17 cellular contexts compared by ENCODE assay signal in genomic region chr9:124782661-124783574, GRCh38. TPM values are rescaled to one million over a fixed set of nuclear protein-coding genes. Genes with fewer than 3 reads are reported as not detected.
DNase-seq lines count a peak whose midpoint lies in the region; FAIRE-seq and TF ChIP-seq lines count a peak whose summit lies in the region.
"Had no signal": no experiment of that assay in that cellular context is flagged by ENCODE, and none has a peak within 500 bp of the region (broad histone marks: within the 10 kb centered on the region; RNA-seq: fewer than 3 reads in every experiment).

No MANE protein-coding gene starts in this region.

- H3K27ac ChIP-seq in WERI-Rb-1 (no peak overlapping the region), mesenchymal stem cell (ENCODE audit: low read length, poor library complexity, severe bottlenecking) (no peak overlapping the region), suprapubic skin (peak overlapping the region; percentile 16)
- H3K27ac ChIP-seq: BLaER1 had no signal

- H3K18ac ChIP-seq in mesenchymal stem cell (ENCODE audit: low read depth in 1 of 2, low read length in 2 of 2), result no peak overlapping the region

- H3K4ac ChIP-seq in mesenchymal stem cell (ENCODE audit: low read depth in 1 of 2, low read length in 2 of 2), result no peak overlapping the region

- peaks cover 33% of the 10 kb centered on the region for H3K4me1 ChIP-seq in mesenchymal stem cell (ENCODE audit: control insufficient read depth, insufficient read depth, low read depth, low read length)
- H3K4me1 ChIP-seq in suprapubic skin, result peaks cover 27% of the 10 kb centered on the region

- TF ChIP-seq EP300 in suprapubic skin (IDR thresholded peaks at IDR 0.05), result no peak

- TF ChIP-seq POLR2A in suprapubic skin (IDR thresholded peaks at IDR 0.05) (no peak), GM12892 (IDR thresholded peaks at IDR 0.05; ENCODE audit: low read depth, low read length) (no peak)

- TF ChIP-seq CTCF in GM20000 (IDR thresholded peaks at IDR 0.05; ENCODE audit: extremely low read depth, missing control alignments), result no peak
- TF ChIP-seq CTCF in WERI-Rb-1 (IDR thresholded peaks at IDR 0.05; ENCODE audit: low read depth, low read length), result no peak
- no peak for TF ChIP-seq CTCF in suprapubic skin (IDR thresholded peaks at IDR 0.05)

- no peak overlapping the region for H2BK15ac ChIP-seq in mesenchymal stem cell (ENCODE audit: low read depth, poor library complexity, severe bottlenecking)

- H2BK120ac ChIP-seq in mesenchymal stem cell (ENCODE audit: low read depth, low read length), result no peak overlapping the region

- no peak overlapping the region for H3K4me2 ChIP-seq in mesenchymal stem cell (ENCODE audit: low read length, poor library complexity, severe bottlenecking)
- H3K4me2 ChIP-seq: SK-N-SH had no signal

- no peak overlapping the region for H2BK12ac ChIP-seq in mesenchymal stem cell (ENCODE audit: low read length in 2 of 2)

- H2AK5ac ChIP-seq in mesenchymal stem cell (ENCODE audit: low read length, severe bottlenecking), result peak overlapping the region; percentile 5

- H3K27me3 ChIP-seq in WERI-Rb-1 (ENCODE audit: insufficient read depth, low read depth, severe bottlenecking) (no peaks in the 10 kb centered on the region), mesenchymal stem cell (ENCODE audit: control insufficient read depth in 1 of 2, insufficient read depth in 1 of 2, low read length in 2 of 2) (no peaks in the 10 kb centered on the region), suprapubic skin (no peaks in the 10 kb centered on the region)

- peaks cover 14% of the 10 kb centered on the region for H3K79me1 ChIP-seq in mesenchymal stem cell (replicated peaks; ENCODE audit: low read length, poor library complexity, severe bottlenecking)

- H2AFZ ChIP-seq in mesenchymal stem cell (ENCODE audit: low read depth, low read length), result no peak overlapping the region

- H3K9ac ChIP-seq in mesenchymal stem cell (ENCODE audit: low read length), result peak overlapping the region; percentile 41
- H3K9ac ChIP-seq: BLaER1, SK-N-SH had no signal

- WGBS in mesenchymal stem cell, result 88% methylated on average over 7 of the region's 13 CpGs
- 79% methylated on average over 13 of the region's 13 CpGs for WGBS in suprapubic skin

- no peak overlapping the region for H4K91ac ChIP-seq in mesenchymal stem cell (ENCODE audit: low read length)

- DNase-seq in GM20000 (ENCODE audit: low spot score), result peak; percentile 6
- peak; percentile 8 for DNase-seq in WERI-Rb-1
- DNase-seq in mesenchymal stem cell, result no peak
- peak; percentile 56 to 67 for DNase-seq in suprapubic skin (ENCODE audit: low spot score in 2 of 2)
- no peak for DNase-seq in GM12892 (ENCODE audit: insufficient read length)
- no peak for DNase-seq in HT-29 (ENCODE audit: low spot score)
- no peak for DNase-seq in cerebellar cortex (ENCODE audit: low spot score)
- DNase-seq: activated CD4-positive, alpha-beta T cell treated with anti-CD3 and anti-CD28 coated beads, Interleukin-2, amount 50 U/mL, for 4 hours; activated gamma-delta T cell treated with Interleukin-2 at 50 U/mL for 16 hours; left colon; natural killer cell; NCI-H1092; NCI-H345; SK-N-SH had no signal

- H3K23ac ChIP-seq in mesenchymal stem cell (ENCODE audit: low read length in 2 of 2), result no peak overlapping the region

- no peaks in the 10 kb centered on the region for H3K9me3 ChIP-seq in WERI-Rb-1 (ENCODE audit: severe bottlenecking)
- H3K9me3 ChIP-seq in mesenchymal stem cell (ENCODE audit: control insufficient read depth, low read length), result no peaks in the 10 kb centered on the region
- H3K9me3 ChIP-seq in suprapubic skin, result no peaks in the 10 kb centered on the region
- H3K9me3 ChIP-seq: BLaER1, SK-N-SH had no signal

- H3K4me3 ChIP-seq in WERI-Rb-1 (ENCODE audit: low read depth, low read length) (no peak overlapping the region), mesenchymal stem cell (ENCODE audit: insufficient read depth in 1 of 2, low read depth in 1 of 2, low read length in 2 of 2) (no peak overlapping the region), suprapubic skin (no peak overlapping the region)
- H3K4me3 ChIP-seq: BLaER1, K562 had no signal

- H3K14ac ChIP-seq in mesenchymal stem cell (ENCODE audit: low read length in 2 of 2), result peak overlapping the region in 1 of 2 experiments; percentile 49

- H3K36me3 ChIP-seq in WERI-Rb-1, result peaks cover 8% of the 10 kb centered on the region
- H3K36me3 ChIP-seq in mesenchymal stem cell (ENCODE audit: control insufficient read depth in 1 of 2, insufficient read depth in 2 of 2, low read depth in 1 of 2, low read length in 2 of 2), result peaks cover 7 to 10% of the 10 kb centered on the region in 2 experiments
- peaks cover 4% of the 10 kb centered on the region for H3K36me3 ChIP-seq in suprapubic skin
- H3K36me3 ChIP-seq: BLaER1 had no signal

- no peak for FAIRE-seq in GM12892 (lab: Jason Lieb, UNC)
- FAIRE-seq: K562, urothelium cell line had no signal

- H4K8ac ChIP-seq in mesenchymal stem cell (ENCODE audit: low read length), result no peak overlapping the region

- H2BK5ac ChIP-seq in mesenchymal stem cell (ENCODE audit: low read depth, low read length, poor library complexity, severe bottlenecking), result no peak overlapping the region

RNA-seq across cellular contexts. Expression of gene OLFML2A, which starts 6.0 kb away (rescaled TPM):
- polyA plus RNA-seq in mesenchymal stem cell (2013, experiment 1 of 2), result 14.3 TPM
- 14.4 TPM for polyA plus RNA-seq in mesenchymal stem cell (2013, experiment 2 of 2)
- 10 to 100 TPM; 14.6 to 36.8 (median 18.9) TPM for total RNA-seq in suprapubic skin
- 1.6 TPM for polyA plus RNA-seq in GM12892 (2012; ENCODE audit: missing spikeins)
- total RNA-seq in HT-29 (2014; rRNA removed; shearing (Covaris generic)), result 0.21 TPM in 1 of 2 replicates, not detected in the other
- total RNA-seq: natural killer cell had no signal
- polyA plus RNA-seq: K562 had no signal

RNA-seq across cellular contexts. Expression of gene NR6A1, which starts 11.8 kb away (rescaled TPM):
- 0.66 TPM for polyA plus RNA-seq in mesenchymal stem cell (2013, experiment 1 of 2)
- 0.74 TPM for polyA plus RNA-seq in mesenchymal stem cell (2013, experiment 2 of 2)
- total RNA-seq in suprapubic skin, result 10 to 100 TPM in 1 of 4 donors, 1 to 10 TPM in 3; 6.5 to 10.1 (median 6.8) TPM
- 4.1 TPM for polyA plus RNA-seq in GM12892 (2012; ENCODE audit: missing spikeins)
- total RNA-seq in HT-29 (2014; rRNA removed; shearing (Covaris generic)), result 3.4 and 4.7 TPM in 2 replicates

Comparison
In these comparisons a context has a peak if more than half of its experiments do, and no peak if none do; other contexts are left out.
1. DNase-seq: peak in GM20000 (single experiment), WERI-Rb-1 (single experiment) and suprapubic skin (2 of 2); none in mesenchymal stem cell (single experiment), GM12892 (single experiment), HT-29 (single experiment) and cerebellar cortex (single experiment).
2. RNA of gene OLFML2A, which starts 6.0 kb away (total RNA-seq): 14.6 to 36.8 TPM in suprapubic skin; 0.21 TPM in HT-29; every median in the first group is over 10 times any median in the second.